ENCODE assay signal across 22 cellular contexts in genomic region chr2:33289961-33290360, GRCh38.
DNase-seq lines count a peak whose midpoint lies in the region; ATAC-seq and TF ChIP-seq lines count a peak whose summit lies in the region.
"Had no signal": no experiment of that assay in that cellular context is flagged by ENCODE, and none has a peak within 500 bp of the region (broad histone marks: within the 10 kb centered on the region; RNA-seq: fewer than 3 reads in every experiment).

No MANE protein-coding gene starts in this region.

- DNase-seq in heart right ventricle (no peak), cardiac septum (ENCODE audit: low spot score) (no peak), ascending aorta (ENCODE audit: low spot score in 2 of 2) (no peak), vagina (ENCODE audit: extremely low spot score in 2 of 2) (no peak), NOMO-1 treated with dmso at 0.1 percent for 144 hours (lab: John Stamatoyannopoulos, UW; ENCODE audit: unreplicated experiment) (no peak), NCI-H2196 treated with DMSO at 0.1 percent for 48 hours (lab: John Stamatoyannopoulos, UW; ENCODE audit: unreplicated experiment) (no peak), COLO829 (ENCODE audit: low spot score) (no peak)
- DNase-seq: activated CD4-positive, CD25-positive, alpha-beta regulatory T cell treated with anti-CD3 and anti-CD28 coated beads, Interleukin-2, amount 50 U/mL, for 72 hours; activated gamma-delta T cell; COR-L47; cortex of kidney; endodermal cell; kidney; NCI-H1092 treated with DMSO at 0.1 percent for 48 hours; NCI-H2029 treated with DMSO at 0.1 percent for 48 hours; NCI-H526 had no signal

- intact Hi-C loops in heart right ventricle (cut with DNase I): loop anchor here in 1 of 10 donors (5.0 kb wide), 1 partner anchor 82 kb away; no protein-coding TSS in a partner anchor
- intact Hi-C loops in cardiac septum (cut with DNase I): no loop called here
- intact Hi-C loops in ascending aorta (cut with DNase I): loop anchor here (5.0 kb wide), 2 partner anchors 77 to 223 kb away; no protein-coding TSS in a partner anchor
- intact Hi-C loops in vagina (cut with DNase I): no loop called here

- no peak overlapping the region for H3K4me3 ChIP-seq in heart right ventricle
- no peak overlapping the region for H3K4me3 ChIP-seq in ascending aorta
- H3K4me3 ChIP-seq in mesodermal cell (ENCODE audit: extremely low read depth, insufficient read depth, low read length, poor library complexity, severe bottlenecking): no peak overlapping the region
- H3K4me3 ChIP-seq in vagina: no peak overlapping the region
- H3K4me3 ChIP-seq: BLaER1, GM12878, lung, SJSA1 had no signal

- no peak for TF ChIP-seq POLR2A in vagina (IDR thresholded peaks at IDR 0.05)

- H3K27ac ChIP-seq in heart right ventricle (peak overlapping the region in 6 of 10 donors; percentile 16 to 81 (median 44)), ascending aorta (peak overlapping the region; percentile 86 to 88), mesodermal cell (ENCODE audit: low read depth, low read length, severe bottlenecking) (peak overlapping the region; percentile 45), vagina (peak overlapping the region; percentile 2)
- H3K27ac ChIP-seq: BLaER1, SJSA1 had no signal

- H3K27me3 ChIP-seq in heart right ventricle (no peaks in the 10 kb centered on the region), ascending aorta (no peaks in the 10 kb centered on the region), vagina (no peaks in the 10 kb centered on the region)
- H3K27me3 ChIP-seq: BLaER1, SJSA1 had no signal

- no peaks in the 10 kb centered on the region for H3K9me3 ChIP-seq in heart right ventricle
- no peaks in the 10 kb centered on the region for H3K9me3 ChIP-seq in ascending aorta
- H3K9me3 ChIP-seq in mesodermal cell (ENCODE audit: control insufficient read depth, low read length): no peaks in the 10 kb centered on the region
- H3K9me3 ChIP-seq in vagina: no peaks in the 10 kb centered on the region
- H3K9me3 ChIP-seq: BLaER1, SJSA1 had no signal

- peaks cover 0 to 37% (median 31%) of the 10 kb centered on the region in 9 donors for H3K4me1 ChIP-seq in heart right ventricle
- peaks cover 28 to 33% of the 10 kb centered on the region in 2 donors for H3K4me1 ChIP-seq in ascending aorta
- peaks cover 24% of the 10 kb centered on the region for H3K4me1 ChIP-seq in mesodermal cell (ENCODE audit: control insufficient read depth, insufficient read depth, low read length, poor library complexity, severe bottlenecking)
- H3K4me1 ChIP-seq in vagina: peaks cover 18% of the 10 kb centered on the region
- H3K4me1 ChIP-seq: BLaER1 had no signal

- 94 to 97% methylated on average over 4 of the region's 4 CpGs for WGBS in heart right ventricle, 2 donors
- WGBS in mesodermal cell (ENCODE audit: insufficient coverage in 2 of 2), 2 experiments: 92 to 95% methylated on average over 2 to 4 of the region's 4 CpGs

- TF ChIP-seq CTCF in heart right ventricle (IDR thresholded peaks at IDR 0.05) (no peak), ascending aorta (IDR thresholded peaks at IDR 0.05) (no peak), vagina (IDR thresholded peaks at IDR 0.05) (no peak)

- H3K36me3 ChIP-seq in heart right ventricle (peaks cover 0 to 54% (median 5%) of the 10 kb centered on the region in 9 donors), ascending aorta (peaks cover 31 to 42% of the 10 kb centered on the region in 2 donors), mesodermal cell (ENCODE audit: control insufficient read depth, insufficient read depth, low read length) (peaks cover 24% of the 10 kb centered on the region), vagina (no peaks in the 10 kb centered on the region)
- H3K36me3 ChIP-seq: BLaER1, SJSA1 had no signal

- no peak for ATAC-seq in heart right ventricle
- ATAC-seq: GM12878, HCT116 had no signal

Comparison
In these comparisons a context has a peak if more than half of its experiments do, and no peak if none do; other contexts are left out.
1. H3K27ac ChIP-seq: peak in every context shown above with its lines; median percentile 87 in ascending aorta; 45 in mesodermal cell; 44 in heart right ventricle; 2 in vagina.